Comparison of ENCODE assay signal across 8 cellular contexts in genomic region chr10:21495686-21496284, GRCh38. TPM values are rescaled to one million over a fixed set of nuclear protein-coding genes. Genes with fewer than 3 reads are reported as not detected.
DNase-seq lines count a peak whose midpoint lies in the region; ATAC-seq and TF ChIP-seq lines count a peak whose summit lies in the region.

No MANE protein-coding gene starts in this region.

- peaks cover 0 to 29% (median 3%) of the 10 kb centered on the region in 4 donors for H3K4me1 ChIP-seq in right lobe of liver

- ATAC-seq in GM18858 (IDR thresholded peaks at IDR 0.05; ENCODE audit: unreplicated experiment): peak; percentile 81
- ATAC-seq in HG03060 (IDR thresholded peaks at IDR 0.05; ENCODE audit: low read depth, unreplicated experiment): peak; percentile 46
- ATAC-seq in right lobe of liver: peak; percentile 76 to 86 (median 78)

- peak overlapping the region; percentile 83 for H3K4me3 ChIP-seq in AG09309 (ENCODE audit: control insufficient read depth, low read depth, low read length)
- H3K4me3 ChIP-seq in right lobe of liver: peak overlapping the region; percentile 80 to 88 (median 85)

- intact Hi-C loops in right lobe of liver (cut with DNase I): loop anchor here in 1 of 2 donors (10.0 kb wide), 1 partner anchor 459 kb away; no protein-coding TSS in a partner anchor

- peak overlapping the region; percentile 64 to 73 (median 66) for H3K27ac ChIP-seq in right lobe of liver

- DNase-seq in AG09309 (ENCODE audit: low read depth): no peak
- peak; percentile 72 for DNase-seq in NCI-H2227 treated with DMSO at 0.1 percent for 48 hours (lab: John Stamatoyannopoulos, UW)
- DNase-seq in activated CD4-positive, alpha-beta T cell treated with anti-CD3 and anti-CD28 coated beads, Interleukin-2, amount 50 U/mL, for 24 hours (ENCODE audit: low read depth in 1 of 2, low spot score in 1 of 2): peak; percentile 73 to 92
- DNase-seq in dermis blood vessel endothelial cell: peak; percentile 93
- DNase-seq in right lobe of liver: peak; percentile 91 to 95 (median 93)
- DNase-seq in stimulated activated CD4-positive, alpha-beta T cell treated with anti-CD3 and anti-CD28 coated beads, Interleukin-4, amount 100 ng/mL, for 4 hours: peak; percentile 81 to 92

- WGBS in right lobe of liver (ENCODE audit: insufficient coverage, low coverage, low lambda C conversion rate, missing lambda C conversion rate): 0% methylated on average over 19 of the region's 59 CpGs

- peak; percentile 65 for TF ChIP-seq CTCF in AG09309 (IDR thresholded peaks at IDR 0.05; ENCODE audit: control insufficient read depth, insufficient read depth, low read depth, low read length, missing control alignments)
- peak; percentile 99 to 100 (median 99) for TF ChIP-seq CTCF in right lobe of liver (IDR thresholded peaks at IDR 0.05)

- H3K9me3 ChIP-seq in right lobe of liver: no peaks in the 10 kb centered on the region

- TF ChIP-seq POLR2A in right lobe of liver (IDR thresholded peaks at IDR 0.05): peak; percentile 59

- H3K27me3 ChIP-seq in right lobe of liver: no peaks in the 10 kb centered on the region

- H3K36me3 ChIP-seq in right lobe of liver: no peaks in the 10 kb centered on the region

RNA-seq across cellular contexts. Expression of gene SKIDA1, which starts 29.7 kb away (rescaled TPM):
- 1.0 and 2.6 TPM in 2 replicates for total RNA-seq in dermis blood vessel endothelial cell
- 1 to 10 TPM in 5 of 6 experiments, under 1 TPM in 1; 0.31 to 3.9 (median 2.1) TPM for total RNA-seq in right lobe of liver

RNA-seq across cellular contexts. Expression of gene MLLT10, which starts 38.2 kb away (rescaled TPM):
- total RNA-seq in dermis blood vessel endothelial cell (35.4 and 48.9 TPM in 2 replicates), right lobe of liver (10 to 100 TPM; 15.8 to 49.4 (median 20.1) TPM)
